9 cellular contexts compared by ENCODE assay signal in genomic region chr6:26017567-26017966, GRCh38. TPM values are rescaled to one million over a fixed set of nuclear protein-coding genes. Genes with fewer than 3 reads are reported as not detected.
A peak's percentile ranks its signal among the peaks of the same experiment; 100 is the strongest.
DNase-seq lines count a peak whose midpoint lies in the region; ATAC-seq and TF ChIP-seq lines count a peak whose summit lies in the region.
"Had no signal": no experiment of that assay in that cellular context is flagged by ENCODE, and none has a peak within 500 bp of the region (broad histone marks: within the 10 kb centered on the region; RNA-seq: fewer than 3 reads in every experiment).

No MANE protein-coding gene starts in this region.

- TF ChIP-seq POLR2A in spleen (IDR thresholded peaks at IDR 0.05): peak in 1 of 3 donors; percentile 18

- peak overlapping the region; percentile 86 for H3K27ac Mint-ChIP-seq in CD4-positive, alpha-beta T cell
- peak overlapping the region; percentile 88 for H3K27ac Mint-ChIP-seq in T-helper 17 cell

- 9 to 32% (median 15%) methylated on average over 21 of the region's 21 CpGs for WGBS in spleen, 5 donors

- intact Hi-C loops in CD4-positive, alpha-beta T cell (cut with DNase I, micrococcal nuclease): no loop called here
- intact Hi-C loops in ascending aorta (cut with DNase I): loop anchor here (1.0 kb wide), 1 partner anchor 25 kb away; no protein-coding TSS in a partner anchor
- intact Hi-C loops in spleen (cut with DNase I; ENCODE audit: low total_unique reads): no loop called here

- H3K9me3 ChIP-seq in CD4-positive, alpha-beta T cell (ENCODE audit: control insufficient read depth, low read length): no peaks in the 10 kb centered on the region
- H3K9me3 ChIP-seq in T-helper 17 cell (ENCODE audit: control insufficient read depth, low read length, poor library complexity, severe bottlenecking) (no peaks in the 10 kb centered on the region), ascending aorta (no peaks in the 10 kb centered on the region), spleen (peaks cover 0 to 28% (median 2%) of the 10 kb centered on the region in 8 donors)

- no peak for TF ChIP-seq CTCF in CD4-positive, alpha-beta T cell (IDR thresholded peaks at IDR 0.05)
- TF ChIP-seq CTCF in ascending aorta (IDR thresholded peaks at IDR 0.05) (peak; percentile 13 to 54 (median 54)), spleen (IDR thresholded peaks at IDR 0.05 in 8 of 11, conservative IDR thresholded peaks at IDR 0.05 in 3 of 11) (peak in 8 of 11 experiments; percentile 22 to 53 (median 32))

- H3K4me3 ChIP-seq in ascending aorta: peak overlapping the region; percentile 36 to 73
- peak overlapping the region; percentile 49 for H3K4me3 ChIP-seq in iPS-11a (ENCODE audit: low read depth, low read length)
- peak overlapping the region in 7 of 8 donors; percentile 8 to 58 (median 14) for H3K4me3 ChIP-seq in spleen

- peaks cover 38% of the 10 kb centered on the region for H3K4me1 Mint-ChIP-seq in CD4-positive, alpha-beta T cell (ENCODE audit: low read depth)
- H3K4me1 Mint-ChIP-seq in T-helper 17 cell: peaks cover 15% of the 10 kb centered on the region

- CTCF ChIA-PET in CD4-positive, alpha-beta T cell (lab: Charles Lee): interaction anchor here (1.2 to 8.9 kb wide), 6 partner anchors 9 to 26 kb away, joined by 4 to 62 read pairs (median 8); a partner anchor contains a TSS

- DNase-seq in CD4-positive, alpha-beta T cell: peak; percentile 40 to 75 (median 64)
- DNase-seq in T-helper 17 cell (peak; percentile 46 to 63 (median 59)), ascending aorta (ENCODE audit: low spot score in 2 of 2) (peak; percentile 75 to 94), spleen (peak; percentile 81), NCI-H748 (lab: John Stamatoyannopoulos, UW; ENCODE audit: unreplicated experiment) (no peak), NCI-H146 treated with DMSO at 0.1 percent for 48 hours (lab: John Stamatoyannopoulos, UW; ENCODE audit: unreplicated experiment) (no peak)

- H3K36me3 Mint-ChIP-seq in CD4-positive, alpha-beta T cell (ENCODE audit: low read depth): peaks cover 16% of the 10 kb centered on the region
- H3K36me3 Mint-ChIP-seq in T-helper 17 cell (ENCODE audit: low read depth): no peaks in the 10 kb centered on the region

- H3K36me3 ChIP-seq in ascending aorta (no peaks in the 10 kb centered on the region), spleen (no peaks in the 10 kb centered on the region)

- H3K27me3 Mint-ChIP-seq in CD4-positive, alpha-beta T cell: no peaks in the 10 kb centered on the region
- no peaks in the 10 kb centered on the region for H3K27me3 Mint-ChIP-seq in T-helper 17 cell

- ATAC-seq in CD4-positive, alpha-beta T cell (ENCODE audit: poor library complexity): peak; percentile 22
- ATAC-seq in T-helper 17 cell (peak; percentile 10), HG02938 (IDR thresholded peaks at IDR 0.05; ENCODE audit: unreplicated experiment) (no peak)

- no peaks in the 10 kb centered on the region for H3K27me3 ChIP-seq in CD4-positive, alpha-beta T cell (ENCODE audit: control insufficient read depth, insufficient read depth, low read length)
- H3K27me3 ChIP-seq in ascending aorta (no peaks in the 10 kb centered on the region), spleen (replicated peaks in 1 of 7) (no peaks in the 10 kb centered on the region)

- POLR2A ChIA-PET in CD4-positive, alpha-beta T cell (lab: Charles Lee): interaction anchor here (0.6 to 4.3 kb wide), 27 partner anchors 9 to 1850 kb away, joined by 3 to 71 read pairs (median 5); partner anchors contain the start of genes HFE and TRIM38

- H3K4me3 Mint-ChIP-seq in CD4-positive, alpha-beta T cell: peak overlapping the region; percentile 83
- peak overlapping the region; percentile 85 for H3K4me3 Mint-ChIP-seq in T-helper 17 cell
- H3K4me3 Mint-ChIP-seq: neural crest cell had no signal

- peak overlapping the region; percentile 23 for H3K27ac ChIP-seq in CD4-positive, alpha-beta T cell (ENCODE audit: low read depth, low read length)
- H3K27ac ChIP-seq in ascending aorta (peak overlapping the region; percentile 80 to 86), spleen (peak overlapping the region in 6 of 8 donors; percentile 47 to 71 (median 66))

- H3K9me3 Mint-ChIP-seq in CD4-positive, alpha-beta T cell: no peaks in the 10 kb centered on the region

- H3K4me1 ChIP-seq in ascending aorta (peaks cover 0 to 3% of the 10 kb centered on the region in 2 donors), spleen (peaks cover 5 to 36% (median 22%) of the 10 kb centered on the region in 6 donors)

RNA-seq across cellular contexts. Expression of gene TRIM38, which starts 55.0 kb away (rescaled TPM):
- total RNA-seq in CD4-positive, alpha-beta T cell: 10 to 100 TPM; 17.0 to 17.5 TPM
- 10 to 100 TPM; 17.5 to 19.9 TPM for total RNA-seq in T-helper 17 cell
- total RNA-seq in ascending aorta: 7.6 TPM
- total RNA-seq in spleen: 10 to 100 TPM; 25.7 to 34.4 (median 30.3) TPM
- polyA plus RNA-seq in spleen: 10 to 100 TPM in 1 of 3 donors, 1 to 10 TPM in 2; 8.0 to 14.4 (median 9.6) TPM

Comparison
In these comparisons a context has a peak if more than half of its experiments do, and no peak if none do; other contexts are left out.
1. DNase-seq: peak in CD4-positive, alpha-beta T cell (10 of 10), T-helper 17 cell (3 of 3), ascending aorta (2 of 2) and spleen (single experiment); none in NCI-H748 (single experiment) and NCI-H146 treated with DMSO at 0.1 percent for 48 hours (single experiment).
2. H3K27ac ChIP-seq: peak in every context shown above with its lines; median percentile 83 in ascending aorta; 66 in spleen; 23 in CD4-positive, alpha-beta T cell.
3. Peak in every context shown above with its lines, with median percentiles within 50 percentile points of each other: H3K4me3 ChIP-seq.